Comparison of ENCODE assay signal across 20 cellular contexts in the genomic region with DNA sequence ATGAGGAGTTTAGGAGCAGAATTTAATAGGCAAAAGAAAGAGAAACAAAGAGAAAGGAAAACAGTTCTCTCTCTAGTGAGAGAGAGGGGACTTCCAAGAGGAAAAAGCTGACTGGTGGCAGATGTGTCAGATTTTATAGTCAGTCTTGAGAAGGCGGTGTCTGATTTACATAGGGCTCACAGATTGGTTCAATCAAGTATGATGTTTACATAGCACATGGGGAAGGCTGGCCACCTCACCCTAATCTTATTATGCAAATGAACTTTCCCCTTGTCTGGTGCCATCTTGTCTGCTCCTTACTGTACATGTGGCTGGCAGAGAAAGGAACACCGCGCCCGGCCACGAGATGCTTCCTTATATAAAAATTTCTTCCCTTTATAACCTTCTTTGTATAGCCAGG. TPM values are rescaled to one million over a fixed set of nuclear protein-coding genes. Genes with fewer than 3 reads are reported as not detected.
DNase-seq lines count a peak whose midpoint lies in the region; ATAC-seq lines count a peak whose summit lies in the region.
"Had no signal": no experiment of that assay in that cellular context is flagged by ENCODE, and none has a peak within 500 bp of the region (broad histone marks: within the 10 kb centered on the region; RNA-seq: fewer than 3 reads in every experiment).

No MANE protein-coding gene starts in this region.

- no peak overlapping the region for H3K14ac ChIP-seq in trophoblast cell (ENCODE audit: low read length)

- ATAC-seq in esophagus mucosa (peak; percentile 26), GM19328 (IDR thresholded peaks at IDR 0.05; ENCODE audit: unreplicated experiment) (no peak), HG02759 (IDR thresholded peaks at IDR 0.05; ENCODE audit: unreplicated experiment) (no peak)
- ATAC-seq: HCT116 had no signal

- H2AK5ac ChIP-seq in trophoblast cell (ENCODE audit: low read length), result no peak overlapping the region

- H3K18ac ChIP-seq in trophoblast cell (ENCODE audit: low read length), result no peak overlapping the region

- WGBS in trophoblast cell (ENCODE audit: extremely low coverage, insufficient coverage, insufficient read length), result no CpG with 5 or more reads among the region's 5 CpGs

- H3K4me2 ChIP-seq in trophoblast cell (ENCODE audit: low read length), result no peak overlapping the region

- no peak overlapping the region for H2BK12ac ChIP-seq in trophoblast cell (ENCODE audit: low read length)

- no peaks in the 10 kb centered on the region for H3K4me1 ChIP-seq in trophoblast cell (ENCODE audit: control insufficient read depth in 1 of 2, insufficient read depth in 2 of 2, low read length in 2 of 2)

- peaks cover 1 to 2% of the 10 kb centered on the region in 2 experiments for H3K36me3 ChIP-seq in trophoblast cell (ENCODE audit: control insufficient read depth in 1 of 2, insufficient read depth in 2 of 2, low read length in 2 of 2)

- no peak overlapping the region for H3K23ac ChIP-seq in trophoblast cell (ENCODE audit: low read length)

- no peak overlapping the region for H3K9ac ChIP-seq in trophoblast cell (ENCODE audit: low read length)

- no peaks in the 10 kb centered on the region for H3K79me2 ChIP-seq in trophoblast cell (ENCODE audit: control insufficient read depth, insufficient read depth, low read length, poor library complexity)

- H2BK5ac ChIP-seq in trophoblast cell (ENCODE audit: low read depth, low read length, poor library complexity), result no peak overlapping the region

- no peak overlapping the region for H3K4me3 ChIP-seq in trophoblast cell (ENCODE audit: low read depth, low read length)

- H3K79me1 ChIP-seq in trophoblast cell (ENCODE audit: low read length), result no peaks in the 10 kb centered on the region

- no peak overlapping the region for H3K4ac ChIP-seq in trophoblast cell (ENCODE audit: low read depth, low read length)

- no peak overlapping the region for H4K91ac ChIP-seq in trophoblast cell (ENCODE audit: low read depth, low read length)

- DNase-seq in NCI-H526 (lab: John Stamatoyannopoulos, UW) (peak; percentile 4 to 8), NCI-H526 treated with DMSO at 0.1 percent for 48 hours (lab: John Stamatoyannopoulos, UW) (no peak), SK-N-DZ (ENCODE audit: low spot score) (peak; percentile 27), trophoblast cell (no peak)
- no peak for DNase-seq in activated T-cell treated with anti-CD3 and anti-CD28 coated beads, Interleukin-2, amount 50 U/mL, for 1 hour
- DNase-seq: Calu3; CD4-positive, alpha-beta T cell; GOT3; KG1; MV-4-11; NCI-H1417; NCI-H187 treated with DMSO at 0.1 percent for 48 hours; NCI-H69; OCI-M1; SIG-M5 had no signal

- no peak overlapping the region for H2AFZ ChIP-seq in trophoblast cell (ENCODE audit: insufficient read depth, low read length, poor library complexity)

- H3K27ac ChIP-seq in trophoblast cell (ENCODE audit: low read depth, low read length), result no peak overlapping the region
- H3K27ac ChIP-seq: RWPE1 had no signal

- peaks cover 13% of the 10 kb centered on the region for H3K9me3 ChIP-seq in trophoblast cell (ENCODE audit: insufficient read depth, low read depth, low read length)

- no peak overlapping the region for H4K8ac ChIP-seq in trophoblast cell (ENCODE audit: low read depth, low read length)

- no peak overlapping the region for H2BK120ac ChIP-seq in trophoblast cell (ENCODE audit: insufficient read depth, low read length, poor library complexity)

- H4K12ac ChIP-seq in trophoblast cell (ENCODE audit: low read depth, low read length), result no peak overlapping the region

- H3K27me3 ChIP-seq in trophoblast cell (ENCODE audit: insufficient read depth, low read length), result no peaks in the 10 kb centered on the region

RNA-seq across cellular contexts. Expression of gene UNC13B, which starts 24.7 kb away (rescaled TPM):
- polyA plus RNA-seq in SK-N-DZ (2014; cell fraction: cytosol; rRNA removed), result 26.0 and 34.6 TPM in 2 replicates
- 40.0 and 56.8 TPM in 2 replicates for polyA plus RNA-seq in SK-N-DZ (2014; cell fraction: nucleus; rRNA removed)
- total RNA-seq in esophagus mucosa, result 31.0 TPM
- 8.3 and 8.7 TPM in 2 replicates for polyA plus RNA-seq in trophoblast cell (2013)

Comparison
In these comparisons a context has a peak if more than half of its experiments do, and no peak if none do; other contexts are left out.
1. DNase-seq: peak in NCI-H526 (2 of 2) and SK-N-DZ (single experiment); none in NCI-H526 treated with DMSO at 0.1 percent for 48 hours (single experiment), activated T-cell treated with anti-CD3 and anti-CD28 coated beads, Interleukin-2, amount 50 U/mL, for 1 hour (single experiment) and trophoblast cell (0 of 2).